ENCODE assay signal across 20 cellular contexts in genomic region chr10:88927291-88927690, GRCh38. TPM values are rescaled to one million over a fixed set of nuclear protein-coding genes. Genes with fewer than 3 reads are reported as not detected.
DNase-seq lines count a peak whose midpoint lies in the region; ATAC-seq and TF ChIP-seq lines count a peak whose summit lies in the region.
"Had no signal": no experiment of that assay in that cellular context is flagged by ENCODE, and none has a peak within 500 bp of the region (broad histone marks: within the 10 kb centered on the region; RNA-seq: fewer than 3 reads in every experiment).

No MANE protein-coding gene starts in this region.

- H3K4me1 Mint-ChIP-seq in HFFc6 (ENCODE audit: low read depth) (peaks cover 60% of the 10 kb centered on the region), immature natural killer cell (no peaks in the 10 kb centered on the region)

- H3K27ac ChIP-seq in cingulate gyrus (ENCODE audit: low read depth, low read length) (peak overlapping the region; percentile 69), left lung (peak overlapping the region; percentile 45 to 55), spleen (peak overlapping the region in 7 of 8 donors; percentile 7 to 61 (median 57))
- H3K27ac ChIP-seq: foreskin keratinocyte, PC-9, thoracic aorta had no signal

- TF ChIP-seq POLR2A in spleen (IDR thresholded peaks at IDR 0.05) = no peak

- H3K36me3 ChIP-seq in left lung (peaks cover 0 to 10% of the 10 kb centered on the region in 2 donors), spleen (peaks cover 0 to 47% (median 3%) of the 10 kb centered on the region in 6 donors)
- H3K36me3 ChIP-seq: thoracic aorta had no signal

- peaks cover 0 to 16% of the 10 kb centered on the region in 2 donors for H3K4me1 ChIP-seq in left lung
- H3K4me1 ChIP-seq in spleen = peaks cover 0 to 37% (median 10%) of the 10 kb centered on the region in 6 donors

- H3K27ac Mint-ChIP-seq in HFFc6 = peak overlapping the region; percentile 68
- H3K27ac Mint-ChIP-seq in immature natural killer cell = no peak overlapping the region
- H3K27ac Mint-ChIP-seq: CD4-positive, CD25-positive, alpha-beta regulatory T cell had no signal

- no peak overlapping the region for H3K4me3 ChIP-seq in left lung
- no peak overlapping the region for H3K4me3 ChIP-seq in spleen
- H3K4me3 ChIP-seq: PC-9, thoracic aorta had no signal

- peaks cover 44% of the 10 kb centered on the region for H3K36me3 Mint-ChIP-seq in HFFc6 (ENCODE audit: low read depth)
- H3K36me3 Mint-ChIP-seq in immature natural killer cell = peaks cover 8 to 39% (median 9%) of the 10 kb centered on the region in 3 donors

- intact Hi-C loops in left lung (cut with DNase I) = no loop called here
- intact Hi-C loops in spleen (cut with DNase I; ENCODE audit: low total_unique reads) = no loop called here

- H3K4me3 Mint-ChIP-seq in HFFc6 = peak overlapping the region; percentile 52
- no peak overlapping the region for H3K4me3 Mint-ChIP-seq in immature natural killer cell
- H3K4me3 Mint-ChIP-seq: CD4-positive, CD25-positive, alpha-beta regulatory T cell had no signal

- H3K9me3 ChIP-seq in left lung = no peaks in the 10 kb centered on the region
- no peaks in the 10 kb centered on the region for H3K9me3 ChIP-seq in spleen
- H3K9me3 ChIP-seq: thoracic aorta had no signal

- TF ChIP-seq CTCF in HFFc6 (IDR thresholded peaks at IDR 0.05) = no peak
- no peak for TF ChIP-seq CTCF in left lung (IDR thresholded peaks at IDR 0.05)
- no peak for TF ChIP-seq CTCF in spleen (IDR thresholded peaks at IDR 0.05 in 8 of 11, conservative IDR thresholded peaks at IDR 0.05 in 3 of 11)

- H3K27me3 Mint-ChIP-seq in HFFc6 (ENCODE audit: insufficient read depth) (no peaks in the 10 kb centered on the region), immature natural killer cell (ENCODE audit: low read depth in 3 of 3) (peaks cover 0 to 1% (median 0%) of the 10 kb centered on the region in 3 donors)
- H3K27me3 Mint-ChIP-seq: CD4-positive, CD25-positive, alpha-beta regulatory T cell had no signal

- DNase-seq in HFFc6 (no peak), left lung (no peak), spleen (no peak), EL (no peak), mucosa of gallbladder (ENCODE audit: low spot score) (no peak), immature natural killer cell (no peak)
- no peak for DNase-seq in activated naive CD4-positive, alpha-beta T cell (lab: John Stamatoyannopoulos, UW)
- DNase-seq: activated CD4-positive, CD25-positive, alpha-beta regulatory T cell treated with anti-CD3 and anti-CD28 coated beads, Interleukin-2, amount 50 U/mL, for 72 hours; activated effector memory CD4-positive, alpha-beta T cell treated with anti-CD3 and anti-CD28 coated beads, Interleukin-2, amount 50 U/mL, for 16 hours; amygdala; CD4-positive, CD25-positive, alpha-beta regulatory T cell; DMS79; foreskin keratinocyte; NCI-H1417 treated with DMSO at 0.1 percent for 48 hours; NCI-H2171 treated with DMSO at 0.1 percent for 48 hours; PC-9; stimulated activated CD8-positive, alpha-beta memory T cell treated with anti-CD3 and anti-CD28 coated beads, Interleukin-4, amount 100 ng/mL, for 48 hours; T1000 had no signal

- peak; percentile 9 for ATAC-seq in left lung
- ATAC-seq: foreskin keratinocyte had no signal

- H3K9me3 Mint-ChIP-seq in HFFc6 = no peaks in the 10 kb centered on the region
- H3K9me3 Mint-ChIP-seq in immature natural killer cell = no peaks in the 10 kb centered on the region
- H3K9me3 Mint-ChIP-seq: CD4-positive, CD25-positive, alpha-beta regulatory T cell had no signal

- WGBS in spleen, 5 donors = 77 to 88% (median 83%) methylated on average over 4 of the region's 4 CpGs

- H3K27me3 ChIP-seq in left lung (no peaks in the 10 kb centered on the region), spleen (replicated peaks in 1 of 7) (no peaks in the 10 kb centered on the region)
- H3K27me3 ChIP-seq: foreskin keratinocyte had no signal

RNA-seq across cellular contexts. Expression of gene ACTA2, which starts 25.3 kb away (rescaled TPM):
- total RNA-seq in HFFc6 (2021; fragmentation: NEBNext Ultra II Directional; extraction: Animal tissue kit (Norgen Biotek cat#: 25700)) = 100 to 1,000 TPM; 112 to 178 (median 164) TPM
- total RNA-seq in left lung (100 to 1,000 TPM; 472 to 558 TPM), spleen (1,000 to 10,000 TPM in 1 of 7 donors, 100 to 1,000 TPM in 6; 128 to 1,421 (median 242) TPM), mucosa of gallbladder (2,259 TPM)
- polyA plus RNA-seq in spleen (100 to 1,000 TPM; 104 to 324 (median 224) TPM), immature natural killer cell (10 to 100 TPM in 2 of 3 donors, 1 to 10 TPM in 1; 6.9 to 36.2 (median 12.6) TPM)

RNA-seq across cellular contexts. Expression of gene STAMBPL1, which starts 47.2 kb away (rescaled TPM):
- 10 to 100 TPM; 28.8 to 44.9 (median 40.6) TPM for total RNA-seq in HFFc6 (2021; fragmentation: NEBNext Ultra II Directional; extraction: Animal tissue kit (Norgen Biotek cat#: 25700))
- total RNA-seq in left lung (10 to 100 TPM in 1 of 2 donors, 1 to 10 TPM in 1; 9.9 to 11.4 TPM), spleen (10 to 100 TPM; 19.1 to 49.4 (median 27.9) TPM), mucosa of gallbladder (6.8 TPM)
- polyA plus RNA-seq in spleen (10 to 100 TPM in 2 of 3 donors, 1 to 10 TPM in 1; 6.2 to 13.6 (median 10.7) TPM), immature natural killer cell (1 to 10 TPM; 4.2 to 8.4 (median 7.3) TPM)
